ENCODE assay signal across 1 cellular context in genomic region chrX:38262715-38263620, GRCh38.
TF ChIP-seq lines count a peak whose summit lies in the region.

No MANE protein-coding gene starts in this region.

TF ChIP-seq in IMR-90, 13 proteins besides CTCF, POLR2A, EP300 and RAD21:
- no peak for TF ChIP-seq CEBPB (IDR thresholded peaks at IDR 0.05; ENCODE audit: low read depth, low read length)
- no peak for TF ChIP-seq NFE2L2 (IDR thresholded peaks at IDR 0.05; ENCODE audit: low read depth, low read length)
- no peak for TF ChIP-seq CHD1 (IDR thresholded peaks at IDR 0.05; ENCODE audit: low read depth, low read length)
- no peak for TF ChIP-seq SMC3 (IDR thresholded peaks at IDR 0.05; ENCODE audit: low read depth, low read length)
- no peak for TF ChIP-seq MAZ (IDR thresholded peaks at IDR 0.05; ENCODE audit: borderline replicate concordance, low read depth, low read length)
- TF ChIP-seq MAFK (IDR thresholded peaks at IDR 0.05; ENCODE audit: low read depth, low read length): no peak
- no peak for TF ChIP-seq BHLHE40 (IDR thresholded peaks at IDR 0.05; ENCODE audit: low read depth, low read length)
- TF ChIP-seq ELK1 (IDR thresholded peaks at IDR 0.05; ENCODE audit: borderline replicate concordance, low read depth, low read length): no peak
- TF ChIP-seq FOS (IDR thresholded peaks at IDR 0.05; ENCODE audit: low read depth, low read length): no peak
- no peak for TF ChIP-seq MXI1 (IDR thresholded peaks at IDR 0.05; ENCODE audit: borderline replicate concordance, low read depth, low read length)
- no peak for TF ChIP-seq RCOR1 (IDR thresholded peaks at IDR 0.05; ENCODE audit: insufficient replicate concordance, low read length)
- TF ChIP-seq USF2 (IDR thresholded peaks at IDR 0.05; ENCODE audit: low read depth, low read length): no peak
- TF ChIP-seq RFX5 (IDR thresholded peaks at IDR 0.05; ENCODE audit: low read depth, low read length): no peak
